Comparison of ENCODE assay signal across 18 cellular contexts in genomic region chr3:37937156-37937555, GRCh38. TPM values are rescaled to one million over a fixed set of nuclear protein-coding genes. Genes with fewer than 3 reads are reported as not detected.
DNase-seq lines count a peak whose midpoint lies in the region; ATAC-seq and TF ChIP-seq lines count a peak whose summit lies in the region.
"Had no signal": no experiment of that assay in that cellular context is flagged by ENCODE, and none has a peak within 500 bp of the region (broad histone marks: within the 10 kb centered on the region; RNA-seq: fewer than 3 reads in every experiment).

No MANE protein-coding gene starts in this region.

- H3K4me3 ChIP-seq in left ventricle myocardium inferior (no peak overlapping the region), neutrophil (ENCODE audit: low read depth in 1 of 2, low read length in 1 of 2) (no peak overlapping the region), aorta (ENCODE audit: low read length in 2 of 2) (no peak overlapping the region)
- H3K4me3 ChIP-seq: colonic mucosa, sigmoid colon had no signal

- no peaks in the 10 kb centered on the region for H3K9me3 Mint-ChIP-seq in MCF 10A (ENCODE audit: unreplicated experiment)
- H3K9me3 Mint-ChIP-seq: activated naive CD4-positive, alpha-beta T cell treated with anti-CD3 and anti-CD28 coated beads, Interleukin-2, amount 10 ng/mL, durations not matched to agents 7 days and 5 days had no signal

- WGBS in aorta, 2 donors, result 79 to 84% methylated on average over 6 of the region's 6 CpGs

- no TSS peak for BruUV-seq in MCF 10A (replicated peaks; lab: Mats Ljungman, UMichigan)

- intact Hi-C loops in left ventricle myocardium inferior (cut with micrococcal nuclease) (no loop called here), Right ventricle myocardium superior (cut with DNase I) (no loop called here), MCF 10A (cut with micrococcal nuclease) (no loop called here), aorta (cut with DNase I) (no loop called here)

- H3K27me3 ChIP-seq in left ventricle myocardium inferior (ENCODE audit: low read depth), result no peaks in the 10 kb centered on the region
- no peaks in the 10 kb centered on the region for H3K27me3 ChIP-seq in neutrophil
- H3K27me3 ChIP-seq in aorta (ENCODE audit: control insufficient read depth in 1 of 2, insufficient read depth in 2 of 2, low read length in 1 of 2), result no peaks in the 10 kb centered on the region
- H3K27me3 ChIP-seq: colonic mucosa, sigmoid colon had no signal

- no peaks in the 10 kb centered on the region for H3K9me3 ChIP-seq in left ventricle myocardium inferior (replicated peaks)
- no peaks in the 10 kb centered on the region for H3K9me3 ChIP-seq in neutrophil
- no peaks in the 10 kb centered on the region for H3K9me3 ChIP-seq in aorta (ENCODE audit: control insufficient read depth, low read length)
- H3K9me3 ChIP-seq: colonic mucosa, sigmoid colon had no signal

- no peaks in the 10 kb centered on the region for H3K36me3 Mint-ChIP-seq in MCF 10A (ENCODE audit: insufficient read depth, unreplicated experiment)
- H3K36me3 Mint-ChIP-seq: activated naive CD4-positive, alpha-beta T cell treated with anti-CD3 and anti-CD28 coated beads, Interleukin-2, amount 10 ng/mL, durations not matched to agents 7 days and 5 days had no signal

- DNase-seq in left ventricle myocardium inferior, result no peak
- no peak for DNase-seq in Right ventricle myocardium superior
- no peak for DNase-seq in MCF 10A (ENCODE audit: unreplicated experiment)
- no peak for DNase-seq in NCI-H510A treated with DMSO at 0.1 percent for 48 hours (lab: John Stamatoyannopoulos, UW)
- no peak for DNase-seq in aorta
- DNase-seq in SKM-1 treated with dmso at 0.1 percent for 144 hours (lab: John Stamatoyannopoulos, UW; ENCODE audit: unreplicated experiment), result no peak
- DNase-seq in midbrain (lab: John Stamatoyannopoulos, UW), result no peak
- DNase-seq: activated naive CD4-positive, alpha-beta T cell treated with anti-CD3 and anti-CD28 coated beads, Interleukin-2, amount 10 ng/mL, durations not matched to agents 7 days and 5 days; activated T-cell treated with anti-CD3 and anti-CD28 coated beads for 4 hours; colonic mucosa; DMS53; foreskin melanocyte; NCI-H1417; NCI-H2171; occipital lobe; sigmoid colon had no signal

- no peak for ATAC-seq in Right ventricle myocardium superior (ENCODE audit: poor library complexity)
- no peak for ATAC-seq in aorta (ENCODE audit: low FRiP score)
- ATAC-seq: Panc1 had no signal

- peak overlapping the region; percentile 74 for H3K27ac ChIP-seq in left ventricle myocardium inferior (replicated peaks)
- peak overlapping the region; percentile 62 for H3K27ac ChIP-seq in neutrophil
- peak overlapping the region in 1 of 2 donors; percentile 23 for H3K27ac ChIP-seq in aorta (ENCODE audit: low read depth in 1 of 2, low read length in 2 of 2)
- H3K27ac ChIP-seq: colonic mucosa had no signal

- H3K4me3 Mint-ChIP-seq in MCF 10A (ENCODE audit: unreplicated experiment), result no peak overlapping the region
- H3K4me3 Mint-ChIP-seq: activated naive CD4-positive, alpha-beta T cell treated with anti-CD3 and anti-CD28 coated beads, Interleukin-2, amount 10 ng/mL, durations not matched to agents 7 days and 5 days had no signal

- no peak for TF ChIP-seq CTCF in left ventricle myocardium inferior (IDR thresholded peaks at IDR 0.05; ENCODE audit: borderline replicate concordance)
- TF ChIP-seq CTCF in MCF 10A (IDR thresholded peaks at IDR 0.05; ENCODE audit: unreplicated experiment), result no peak
- no peak for TF ChIP-seq CTCF in neutrophil (IDR thresholded peaks at IDR 0.05)

- peak overlapping the region; percentile 95 for H3K27ac Mint-ChIP-seq in MCF 10A (ENCODE audit: low read depth, unreplicated experiment)
- H3K27ac Mint-ChIP-seq: activated naive CD4-positive, alpha-beta T cell treated with anti-CD3 and anti-CD28 coated beads, Interleukin-2, amount 10 ng/mL, durations not matched to agents 7 days and 5 days had no signal

- H3K4me1 Mint-ChIP-seq in MCF 10A (ENCODE audit: insufficient read depth, unreplicated experiment), result peaks cover 35% of the 10 kb centered on the region
- H3K4me1 Mint-ChIP-seq: activated naive CD4-positive, alpha-beta T cell treated with anti-CD3 and anti-CD28 coated beads, Interleukin-2, amount 10 ng/mL, durations not matched to agents 7 days and 5 days had no signal

- H3K27me3 Mint-ChIP-seq in MCF 10A (ENCODE audit: insufficient read depth, unreplicated experiment), result no peaks in the 10 kb centered on the region

- CTCF ChIA-PET in MCF 10A (lab: Yijun Ruan, JAX), result no interaction called here

- no peaks in the 10 kb centered on the region for H3K36me3 ChIP-seq in left ventricle myocardium inferior
- H3K36me3 ChIP-seq in neutrophil, result no peaks in the 10 kb centered on the region
- no peaks in the 10 kb centered on the region for H3K36me3 ChIP-seq in aorta (ENCODE audit: control insufficient read depth in 1 of 2, insufficient read depth in 2 of 2, low read length in 1 of 2)
- H3K36me3 ChIP-seq: colonic mucosa, sigmoid colon had no signal

- H3K4me1 ChIP-seq in left ventricle myocardium inferior, result peaks cover 64% of the 10 kb centered on the region
- peaks cover 35 to 39% of the 10 kb centered on the region in 2 experiments for H3K4me1 ChIP-seq in neutrophil (ENCODE audit: control insufficient read depth in 1 of 2, insufficient read depth in 1 of 2, low read depth in 1 of 2, low read length in 1 of 2)
- peaks cover 7 to 15% of the 10 kb centered on the region in 2 donors for H3K4me1 ChIP-seq in aorta (ENCODE audit: control insufficient read depth in 1 of 2, insufficient read depth in 2 of 2, low read length in 2 of 2)

- POLR2A ChIA-PET in MCF 10A (lab: Yijun Ruan, JAX), result interaction anchor here (0.6 to 1.7 kb wide), 3 partner anchors 8 to 584 kb away, joined by 3 to 10 read pairs (median 5); no protein-coding TSS in a partner anchor

RNA-seq across cellular contexts. Expression of gene VILL, which starts 53.4 kb away (rescaled TPM):
- 3.6 TPM for total RNA-seq in left ventricle myocardium inferior
- total RNA-seq in Right ventricle myocardium superior, result 4.0 TPM
- not detected in 2 replicates for total RNA-seq in MCF 10A (2022)
- 10 to 100 TPM in 1 of 2 donors, 1 to 10 TPM in 1; 3.9 to 10.9 TPM for total RNA-seq in aorta
- 10 to 100 TPM; 15.4 to 37.1 TPM for polyA plus RNA-seq in aorta
